17 cellular contexts compared by ENCODE assay signal in the genomic region with DNA sequence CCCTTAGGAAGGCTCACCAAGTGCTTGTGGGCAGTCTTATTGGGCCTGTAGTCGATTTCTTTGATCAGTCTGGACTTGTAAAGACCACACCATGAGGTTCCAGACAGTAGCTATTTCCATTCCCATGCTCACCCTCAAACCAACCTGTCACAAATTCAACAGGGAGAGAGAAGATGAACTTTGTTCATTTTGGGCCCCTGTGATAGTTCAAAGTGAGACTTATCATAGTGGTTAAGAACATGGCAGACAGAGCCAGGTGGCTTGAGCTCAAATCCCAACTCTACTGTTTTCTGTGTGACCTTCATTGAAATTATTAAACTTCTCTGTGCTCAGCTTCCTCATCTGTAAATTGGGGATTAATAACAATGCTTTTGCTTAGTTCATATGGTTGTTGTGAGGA. TPM values are rescaled to one million over a fixed set of nuclear protein-coding genes. Genes with fewer than 3 reads are reported as not detected.
"Had no signal": no experiment of that assay in that cellular context is flagged by ENCODE, and none has a peak within 500 bp of the region (broad histone marks: within the 10 kb centered on the region; RNA-seq: fewer than 3 reads in every experiment).

No MANE protein-coding gene starts in this region.

- H3K4me3 Mint-ChIP-seq: endodermal cell; natural killer cell treated with Interleukin-12 subunit alpha and Interleukin-12 subunit beta and Interleukin-15 and Interleukin-18, amount 100 ng/mL, for 72 hours; stimulated activated naive CD8-positive, alpha-beta T cell treated with anti-CD3 and anti-CD28 coated beads, Interleukin-15, amount 100 ng/mL, for 72 hours had no signal

- H3K27ac ChIP-seq: brain microvascular endothelial cell, sigmoid colon, testis had no signal

- H3K9me3 Mint-ChIP-seq: endodermal cell; natural killer cell treated with Interleukin-12 subunit alpha and Interleukin-12 subunit beta and Interleukin-15 and Interleukin-18, amount 100 ng/mL, for 72 hours; stimulated activated naive CD8-positive, alpha-beta T cell treated with anti-CD3 and anti-CD28 coated beads, Interleukin-15, amount 100 ng/mL, for 72 hours had no signal

- H3K9me3 ChIP-seq: sigmoid colon, testis had no signal

- ATAC-seq: activated CD4-positive, CD25-positive, alpha-beta regulatory T cell treated with anti-CD3 and anti-CD28 coated beads, Interleukin-2, amount 50 U/mL, for 24 hours; natural killer cell treated with Interleukin-12 subunit alpha and Interleukin-12 subunit beta and Interleukin-15 and Interleukin-18, amount 100 ng/mL, for 72 hours; stimulated activated naive CD8-positive, alpha-beta T cell treated with anti-CD3 and anti-CD28 coated beads, Interleukin-15, amount 100 ng/mL, for 72 hours had no signal

- H3K4me3 ChIP-seq: sigmoid colon, testis had no signal

- DNase-seq: activated CD4-positive, alpha-beta T cell treated with anti-CD3 and anti-CD28 coated beads, Interleukin-2, amount 50 U/mL, for 48 hours; activated naive CD4-positive, alpha-beta T cell treated with Interleukin-2 at 50 U/mL for 16 hours; amniotic stem cell; brain microvascular endothelial cell; endodermal cell; glutamatergic neuron; left colon; occipital lobe; sigmoid colon; stimulated activated CD4-positive, alpha-beta T cell treated with anti-CD3 and anti-CD28 coated beads, Interleukin-2, amount 100 ng/mL, for 48 hours; stimulated activated naive CD8-positive, alpha-beta T cell treated with anti-CD3 and anti-CD28 coated beads, Interleukin-15, amount 100 ng/mL, for 72 hours; testis had no signal

- H3K27ac Mint-ChIP-seq: endodermal cell had no signal

- H3K27me3 ChIP-seq: brain microvascular endothelial cell, sigmoid colon, testis had no signal

- FAIRE-seq: TTC549 had no signal

- H3K36me3 ChIP-seq: brain microvascular endothelial cell, sigmoid colon had no signal

- H3K36me3 Mint-ChIP-seq: natural killer cell treated with Interleukin-12 subunit alpha and Interleukin-12 subunit beta and Interleukin-15 and Interleukin-18, amount 100 ng/mL, for 72 hours had no signal

RNA-seq across cellular contexts. Expression of a gene that starts 53.9 kb away (rescaled TPM):
- total RNA-seq: cerebellum, endodermal cell, occipital lobe, pulmonary artery endothelial cell had no signal
